1 cellular context compared by ENCODE assay signal in genomic region chr5:94884294-94884693, GRCh38.
TF ChIP-seq lines count a peak whose summit lies in the region.

No MANE protein-coding gene starts in this region.

TF ChIP-seq in WTC11, 78 proteins besides CTCF, POLR2A, EP300 and RAD21 (continued from another document):
- TF ChIP-seq HMGXB4 (CRISPR knock-in tag; IDR thresholded peaks at IDR 0.05) (no peak), ATF3 (CRISPR knock-in tag; conservative IDR thresholded peaks at IDR 0.05) (no peak), ZNF416 (CRISPR knock-in tag; IDR thresholded peaks at IDR 0.05) (no peak)
